Comparison of ENCODE assay signal across 23 cellular contexts in the genomic region with DNA sequence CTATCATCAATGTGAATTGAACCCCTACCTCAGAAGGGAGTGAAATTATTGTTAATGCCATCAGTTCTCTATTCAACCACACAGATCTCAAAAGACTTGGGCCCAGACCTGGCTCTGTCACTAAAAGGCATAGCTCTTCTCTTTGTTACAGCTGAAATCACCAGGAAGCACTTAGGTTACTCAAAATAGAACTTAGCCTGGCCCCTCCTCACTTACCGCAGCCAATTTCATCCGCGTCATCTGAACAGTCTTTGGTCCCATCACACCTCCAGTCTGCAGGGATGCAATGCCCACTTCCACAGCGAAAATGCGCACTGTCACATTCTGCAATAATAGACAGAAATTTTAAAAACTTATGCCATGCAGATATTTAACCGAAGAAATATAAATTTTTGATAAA. TPM values are rescaled to one million over a fixed set of nuclear protein-coding genes. Genes with fewer than 3 reads are reported as not detected.
DNase-seq lines count a peak whose midpoint lies in the region; ATAC-seq and TF ChIP-seq lines count a peak whose summit lies in the region.
"Had no signal": no experiment of that assay in that cellular context is flagged by ENCODE, and none has a peak within 500 bp of the region (broad histone marks: within the 10 kb centered on the region; RNA-seq: fewer than 3 reads in every experiment).

No MANE protein-coding gene starts in this region.

- no peaks in the 10 kb centered on the region for H3K27me3 ChIP-seq in cardiac muscle cell
- H3K27me3 ChIP-seq in right atrium auricular region: no peaks in the 10 kb centered on the region
- peaks cover 72% of the 10 kb centered on the region for H3K27me3 ChIP-seq in PC-3 (ENCODE audit: low read length)
- H3K27me3 ChIP-seq: BE2C; BLaER1 treated with 17β-estradiol and CSF1 and Interleukin-3, amounts not matched to agents 10 nM and 100 nM had no signal

- no peak overlapping the region for H3K27ac Mint-ChIP-seq in T-helper 17 cell
- no peak overlapping the region for H3K27ac Mint-ChIP-seq in stimulated activated memory B cell treated with anti-CD40 and anti-IgM and Interleukin-4, amounts not matched to agents 10 μg/mL and 1 μg/mL and 100 μg/mL, for 72 hours
- H3K27ac Mint-ChIP-seq: CD14-positive monocyte; CD4-positive, alpha-beta T cell; CD8-positive, alpha-beta memory T cell; HFFc6 had no signal

- H3K9me3 Mint-ChIP-seq in stimulated activated memory B cell treated with anti-CD40 and anti-IgM and Interleukin-4, amounts not matched to agents 10 μg/mL and 1 μg/mL and 100 μg/mL, for 72 hours: no peaks in the 10 kb centered on the region
- H3K9me3 Mint-ChIP-seq: CD4-positive, alpha-beta T cell; CD8-positive, alpha-beta memory T cell had no signal

- peaks cover 29% of the 10 kb centered on the region for H3K27me3 Mint-ChIP-seq in T-helper 17 cell
- peaks cover 12% of the 10 kb centered on the region for H3K27me3 Mint-ChIP-seq in stimulated activated memory B cell treated with anti-CD40 and anti-IgM and Interleukin-4, amounts not matched to agents 10 μg/mL and 1 μg/mL and 100 μg/mL, for 72 hours

- no peaks in the 10 kb centered on the region for H3K79me2 ChIP-seq in PC-3 (ENCODE audit: low read length)

- TF ChIP-seq CTCF in cardiac muscle cell (IDR thresholded peaks at IDR 0.05; ENCODE audit: low read depth, low read length) (no peak), right atrium auricular region (IDR thresholded peaks at IDR 0.05) (no peak), PC-3 (conservative IDR thresholded peaks at IDR 0.05; ENCODE audit: low read depth, low read length) (no peak)

- no peaks in the 10 kb centered on the region for H3K9me3 ChIP-seq in cardiac muscle cell (ENCODE audit: low read depth)
- H3K9me3 ChIP-seq in right atrium auricular region: no peaks in the 10 kb centered on the region
- no peaks in the 10 kb centered on the region for H3K9me3 ChIP-seq in T-helper 17 cell (ENCODE audit: control insufficient read depth, low read length, poor library complexity, severe bottlenecking)
- no peaks in the 10 kb centered on the region for H3K9me3 ChIP-seq in PC-3 (ENCODE audit: low read length)
- H3K9me3 ChIP-seq: A549; BE2C; BLaER1 treated with 17β-estradiol and CSF1 and Interleukin-3, amounts not matched to agents 10 nM and 100 nM; HAP-1 had no signal

- peak overlapping the region; percentile 12 for H3K4me3 Mint-ChIP-seq in T-helper 17 cell
- H3K4me3 Mint-ChIP-seq in stimulated activated memory B cell treated with anti-CD40 and anti-IgM and Interleukin-4, amounts not matched to agents 10 μg/mL and 1 μg/mL and 100 μg/mL, for 72 hours: no peak overlapping the region
- H3K4me3 Mint-ChIP-seq: CD14-positive monocyte; CD4-positive, alpha-beta T cell; CD8-positive, alpha-beta memory T cell; HFFc6 had no signal

- H3K9me2 ChIP-seq in PC-3 (replicated peaks; ENCODE audit: low read length): no peaks in the 10 kb centered on the region

- H3F3A ChIP-seq in PC-3 (ENCODE audit: low read length, unreplicated experiment): no peaks in the 10 kb centered on the region

- no peak overlapping the region for H3K4me2 ChIP-seq in PC-3 (ENCODE audit: low read length)
- H3K4me2 ChIP-seq: A549; BLaER1 treated with 17β-estradiol and CSF1 and Interleukin-3, amounts not matched to agents 10 nM and 100 nM had no signal

- DNase-seq in cardiac muscle cell (ENCODE audit: low read depth in 1 of 2, low spot score in 1 of 2) (peak in 1 of 2 donors; percentile 65), right atrium auricular region (ENCODE audit: low spot score) (no peak), NCI-H187 treated with DMSO at 0.1 percent for 48 hours (lab: John Stamatoyannopoulos, UW) (peak; percentile 39), T-helper 17 cell (no peak), PC-3 (no peak)
- DNase-seq: 8988T; ACHN; AML-193; BE2C; CD4-positive, alpha-beta T cell; CD8-positive, alpha-beta memory T cell; DMS 273 treated with DMSO at 0.1 percent for 48 hours; DMS79; EL; GDM1; GOT3; HFFc6 had no signal

- H3K4me1 Mint-ChIP-seq in T-helper 17 cell: no peaks in the 10 kb centered on the region
- H3K4me1 Mint-ChIP-seq in stimulated activated memory B cell treated with anti-CD40 and anti-IgM and Interleukin-4, amounts not matched to agents 10 μg/mL and 1 μg/mL and 100 μg/mL, for 72 hours: no peaks in the 10 kb centered on the region
- H3K4me1 Mint-ChIP-seq: CD14-positive monocyte; CD8-positive, alpha-beta memory T cell had no signal

- no peak for ATAC-seq in T-helper 17 cell
- no peak for ATAC-seq in PC-3
- ATAC-seq in stimulated activated memory B cell treated with anti-CD40 and anti-IgM and Interleukin-4, amounts not matched to agents 10 μg/mL and 1 μg/mL and 100 μg/mL, for 72 hours: no peak
- ATAC-seq: A549, GM12878 had no signal

- H3K9ac ChIP-seq in PC-3 (ENCODE audit: low read length): no peak overlapping the region
- H3K9ac ChIP-seq: BLaER1 treated with 17β-estradiol and CSF1 and Interleukin-3, amounts not matched to agents 10 nM and 100 nM had no signal

- H3K4me3 ChIP-seq in cardiac muscle cell (no peak overlapping the region), right atrium auricular region (no peak overlapping the region), PC-3 (ENCODE audit: low read length) (no peak overlapping the region)
- H3K4me3 ChIP-seq: A549; BLaER1 treated with 17β-estradiol and CSF1 and Interleukin-3, amounts not matched to agents 10 nM and 100 nM; GM12878; HAP-1 had no signal

- no TSS peak for BruUV-seq in PC-3 (replicated peaks; lab: Mats Ljungman, UMichigan)

- H3K27ac ChIP-seq in cardiac muscle cell: peak overlapping the region; percentile 79
- H3K27ac ChIP-seq in right atrium auricular region: no peak overlapping the region
- H3K27ac ChIP-seq in PC-3 (ENCODE audit: low read length): no peak overlapping the region
- H3K27ac ChIP-seq: A549; BLaER1 treated with 17β-estradiol and CSF1 and Interleukin-3, amounts not matched to agents 10 nM and 100 nM had no signal

- intact Hi-C loops in PC-3 (cut with micrococcal nuclease): no loop called here

- CTCF ChIA-PET in PC-3 (lab: Charles Lee): no interaction called here

- H3K4me1 ChIP-seq in cardiac muscle cell (ENCODE audit: low read depth) (peaks cover 33% of the 10 kb centered on the region), right atrium auricular region (no peaks in the 10 kb centered on the region), PC-3 (ENCODE audit: insufficient read depth, low read length) (no peaks in the 10 kb centered on the region)
- H3K4me1 ChIP-seq: A549; BE2C; BLaER1 treated with 17β-estradiol and CSF1 and Interleukin-3, amounts not matched to agents 10 nM and 100 nM; HAP-1 had no signal

- no peaks in the 10 kb centered on the region for H3K36me3 Mint-ChIP-seq in T-helper 17 cell (ENCODE audit: low read depth)
- no peaks in the 10 kb centered on the region for H3K36me3 Mint-ChIP-seq in stimulated activated memory B cell treated with anti-CD40 and anti-IgM and Interleukin-4, amounts not matched to agents 10 μg/mL and 1 μg/mL and 100 μg/mL, for 72 hours
- H3K36me3 Mint-ChIP-seq: CD14-positive monocyte; CD8-positive, alpha-beta memory T cell had no signal

- H3K36me3 ChIP-seq in cardiac muscle cell (no peaks in the 10 kb centered on the region), right atrium auricular region (no peaks in the 10 kb centered on the region), PC-3 (ENCODE audit: low read depth, low read length) (no peaks in the 10 kb centered on the region)
- H3K36me3 ChIP-seq: BE2C; BLaER1 treated with 17β-estradiol and CSF1 and Interleukin-3, amounts not matched to agents 10 nM and 100 nM; HAP-1 had no signal

- no peak overlapping the region for H2AFZ ChIP-seq in PC-3 (ENCODE audit: low read length)

- POLR2A ChIA-PET in PC-3 (lab: Charles Lee; ENCODE audit: unreplicated experiment): no interaction called here

- no peaks in the 10 kb centered on the region for H4K20me1 ChIP-seq in PC-3 (ENCODE audit: low read length)
- H4K20me1 ChIP-seq: BLaER1 treated with 17β-estradiol and CSF1 and Interleukin-3, amounts not matched to agents 10 nM and 100 nM had no signal

RNA-seq across cellular contexts. Expression of a gene that starts 41.8 kb away (rescaled TPM):
- total RNA-seq in cardiac muscle cell (1.3 and 1.5 TPM in 2 replicates), right atrium auricular region (10 to 100 TPM in 1 of 2 donors, 1 to 10 TPM in 1; 8.1 to 14.8 TPM), T-helper 17 cell (not detected), PC-3 (2014; rRNA removed) (not detected in 2 replicates)
- polyA plus RNA-seq in cardiac muscle cell: 1.2 and 1.7 TPM in 2 replicates
- total RNA-seq: HFFc6 had no signal
- polyA plus RNA-seq: CD14-positive monocyte; CD8-positive, alpha-beta memory T cell had no signal
